Comparison of ENCODE assay signal across 27 cellular contexts in genomic region chr1:167325151-167325550, GRCh38.
"Had no signal": no experiment of that assay in that cellular context is flagged by ENCODE, and none has a peak within 500 bp of the region (broad histone marks: within the 10 kb centered on the region; RNA-seq: fewer than 3 reads in every experiment).

No MANE protein-coding gene starts in this region.

- H3K27me3 ChIP-seq: stomach, suprapubic skin, testis, thyroid gland, tibial artery, tibial nerve, transverse colon, upper lobe of left lung, upper lobe of right lung, uterus, vagina had no signal

- DNase-seq: stimulated activated CD4-positive, alpha-beta T cell treated with anti-CD3 and anti-CD28 coated beads, Interleukin-2, amount 100 ng/mL, for 48 hours; stimulated activated CD4-positive, alpha-beta T cell treated with anti-CD3 and anti-CD28 coated beads, Interleukin-4, amount 100 ng/mL, for 1 hour; stimulated activated CD4-positive, alpha-beta T cell treated with anti-CD3 and anti-CD28 coated beads, Interleukin-4, amount 100 ng/mL, for 24 hours; stimulated activated CD4-positive, alpha-beta T cell treated with anti-CD3 and anti-CD28 coated beads, Interleukin-4, amount 100 ng/mL, for 4 hours; stimulated activated CD8-positive, alpha-beta memory T cell treated with anti-CD3 and anti-CD28 coated beads, Interleukin-4, amount 100 ng/mL, for 48 hours; stimulated activated naive B cell treated with anti-CD40 and anti-IgM and Interleukin-4, amounts not matched to agents 10 μg/mL and 1 μg/mL and 100 μg/mL, for 72 hours; stimulated activated naive CD4-positive, alpha-beta T cell; stimulated activated naive CD4-positive, alpha-beta T cell treated with Interleukin-2 at 50 U/mL for 16 hours; stimulated activated naive CD8-positive, alpha-beta T cell treated with anti-CD3 and anti-CD28 coated beads, Interleukin-15, amount 100 ng/mL, for 72 hours; stimulated activated naive CD8-positive, alpha-beta T cell treated with anti-CD3 and anti-CD28 coated beads, Interleukin-15, Interleukin-2, amounts not matched to agents 100 U/mL and 50 U/mL, for 24 hours; stomach; substantia nigra; testis; thyroid gland; tibial artery; transverse colon; trophoblast cell; upper lobe of left lung; upper lobe of right lung; uterus had no signal

- ATAC-seq: stimulated activated effector memory CD8-positive, alpha-beta T cell treated with anti-CD3 and anti-CD28 coated beads, Interleukin-12 subunit alpha, Interleukin-12 subunit beta, amount 100 ng/mL, for 72 hours; stimulated activated memory B cell treated with anti-CD40 and anti-IgM and Interleukin-4, amounts not matched to agents 10 μg/mL and 1 μg/mL and 100 μg/mL, for 72 hours; stimulated activated naive B cell treated with anti-CD40 and anti-IgM and Interleukin-4, amounts not matched to agents 10 μg/mL and 1 μg/mL and 100 μg/mL, for 72 hours; stimulated activated naive CD8-positive, alpha-beta T cell treated with anti-CD3 and anti-CD28 coated beads, Interleukin-15, amount 100 ng/mL, for 72 hours; stimulated activated naive CD8-positive, alpha-beta T cell treated with anti-CD3 and anti-CD28 coated beads, Interleukin-15, Interleukin-2, amounts not matched to agents 100 U/mL and 50 U/mL, for 24 hours; upper lobe of right lung had no signal

- H3K27ac ChIP-seq: stomach, suprapubic skin, testis, thoracic aorta, thyroid gland, tibial artery, tibial nerve, transverse colon, upper lobe of left lung, upper lobe of right lung, uterus, vagina had no signal

- H3K9me3 ChIP-seq: testis, thyroid gland had no signal

- H3K36me3 ChIP-seq: thoracic aorta, thyroid gland, upper lobe of right lung, uterus had no signal

- FAIRE-seq: urothelium cell line had no signal

- H3K4me3 ChIP-seq: stomach, suprapubic skin, testis, thoracic aorta, thyroid gland, tibial artery, tibial nerve, transverse colon, upper lobe of left lung, upper lobe of right lung, uterus, vagina had no signal

- H3K4me1 ChIP-seq: suprapubic skin, testis, thyroid gland, tibial artery, transverse colon, upper lobe of right lung, uterus, vagina had no signal
